ENCODE assay signal across 25 cellular contexts in genomic region chr3:50288387-50289007, GRCh38. TPM values are rescaled to one million over a fixed set of nuclear protein-coding genes. Genes with fewer than 3 reads are reported as not detected.
"Had no signal": no experiment of that assay in that cellular context is flagged by ENCODE, and none has a peak within 500 bp of the region (broad histone marks: within the 10 kb centered on the region; RNA-seq: fewer than 3 reads in every experiment).

No MANE protein-coding gene starts in this region.

- H3K4me3 ChIP-seq: dorsolateral prefrontal cortex, esophagus squamous epithelium, gastroesophageal sphincter, left lung, right lobe of liver, skin epidermis, tibial artery had no signal

- H3K27me3 ChIP-seq: dorsolateral prefrontal cortex, esophagus squamous epithelium, gastroesophageal sphincter, left lung, right lobe of liver, tibial artery had no signal

- H3K9me3 Mint-ChIP-seq: activated naive CD4-positive, alpha-beta T cell treated with anti-CD3 and anti-CD28 coated beads for 36 hours; activated T-cell treated with anti-CD3 and anti-CD28 coated beads, Interleukin-2, amount 50 U/mL, for 4 hours; activated T-helper 2 cell treated with anti-CD3 and anti-CD28 coated beads, Interferon-gamma antibody, Interleukin-2, Interleukin-4, amounts not matched to agents 10 μg/mL and 5 μg/mL and 100 μg/mL, durations not matched to agents 14 hours and 24 hours and 36 hours; brain; mesothelial cell of epicardium; naive thymus-derived CD8-positive, alpha-beta T cell; stimulated activated effector memory CD8-positive, alpha-beta T cell treated with anti-CD3 and anti-CD28 coated beads, Interleukin-12 subunit alpha, Interleukin-12 subunit beta, amount 100 ng/mL, for 72 hours; stimulated activated naive CD8-positive, alpha-beta T cell treated with anti-CD3 and anti-CD28 coated beads, Interleukin-15, amount 100 ng/mL, for 72 hours had no signal

- H3K36me3 Mint-ChIP-seq: brain had no signal

- H3K4me3 Mint-ChIP-seq: mesothelial cell of epicardium; stimulated activated effector memory CD8-positive, alpha-beta T cell treated with anti-CD3 and anti-CD28 coated beads, Interleukin-12 subunit alpha, Interleukin-12 subunit beta, amount 100 ng/mL, for 72 hours; stimulated activated naive CD8-positive, alpha-beta T cell treated with anti-CD3 and anti-CD28 coated beads, Interleukin-15, amount 100 ng/mL, for 72 hours had no signal

- DNase-seq: activated CD4-positive, alpha-beta T cell treated with anti-CD3 and anti-CD28 coated beads for 48 hours; activated naive CD4-positive, alpha-beta T cell treated with anti-CD3 and anti-CD28 coated beads for 36 hours; activated T-cell treated with anti-CD3 and anti-CD28 coated beads, Interleukin-2, amount 50 U/mL, for 4 hours; anterior cingulate cortex; caudate nucleus; dorsolateral prefrontal cortex; esophagus squamous epithelium; head of caudate nucleus; left lung; mammary epithelial cell; right lobe of liver; stimulated activated CD4-positive, alpha-beta T cell treated with anti-CD3 and anti-CD28 coated beads, Interleukin-2, amount 100 ng/mL, for 24 hours; stimulated activated naive CD8-positive, alpha-beta T cell treated with anti-CD3 and anti-CD28 coated beads, Interleukin-15, amount 100 ng/mL, for 72 hours; tibial artery had no signal

- H3K27ac Mint-ChIP-seq: activated naive CD4-positive, alpha-beta T cell treated with anti-CD3 and anti-CD28 coated beads for 36 hours; activated T-helper 2 cell treated with anti-CD3 and anti-CD28 coated beads, Interferon-gamma antibody, Interleukin-2, Interleukin-4, amounts not matched to agents 10 μg/mL and 5 μg/mL and 100 μg/mL, durations not matched to agents 14 hours and 24 hours and 36 hours; brain; mesothelial cell of epicardium; stimulated activated naive CD8-positive, alpha-beta T cell treated with anti-CD3 and anti-CD28 coated beads, Interleukin-15, amount 100 ng/mL, for 72 hours had no signal

- ATAC-seq: activated T-cell treated with anti-CD3 and anti-CD28 coated beads, Interleukin-2, amount 50 U/mL, for 4 hours; gastroesophageal sphincter; left lung; naive thymus-derived CD8-positive, alpha-beta T cell; right lobe of liver; SK-N-SH treated with all-trans-retinoic acid at 6 μM for 48 hours; stimulated activated effector memory CD8-positive, alpha-beta T cell treated with anti-CD3 and anti-CD28 coated beads, Interleukin-12 subunit alpha, Interleukin-12 subunit beta, amount 100 ng/mL, for 72 hours; stimulated activated naive CD8-positive, alpha-beta T cell treated with anti-CD3 and anti-CD28 coated beads, Interleukin-15, amount 100 ng/mL, for 72 hours had no signal

- H3K27me3 Mint-ChIP-seq: naive thymus-derived CD8-positive, alpha-beta T cell; stimulated activated naive CD8-positive, alpha-beta T cell treated with anti-CD3 and anti-CD28 coated beads, Interleukin-15, amount 100 ng/mL, for 72 hours had no signal

RNA-seq across cellular contexts. Expression of gene LSMEM2, which starts 9.6 kb away (rescaled TPM):
- total RNA-seq: activated naive CD4-positive, alpha-beta T cell treated with anti-CD3 and anti-CD28 coated beads for 36 hours; activated T-helper 2 cell treated with anti-CD3 and anti-CD28 coated beads, Interferon-gamma antibody, Interleukin-2, Interleukin-4, amounts not matched to agents 10 μg/mL and 5 μg/mL and 100 μg/mL, durations not matched to agents 14 hours and 24 hours and 36 hours; esophagus squamous epithelium; gastroesophageal sphincter; kidney epithelial cell; naive thymus-derived CD8-positive, alpha-beta T cell; right lobe of liver; T-helper 2 cell treated with Interferon-gamma antibody and Interleukin-4, amounts not matched to agents 100 ng/mL and 5 ng/mL, for 36 hours; ureter had no signal

RNA-seq across cellular contexts. Expression of gene HYAL1, which starts 14.9 kb away (rescaled TPM):
- total RNA-seq: activated naive CD4-positive, alpha-beta T cell treated with anti-CD3 and anti-CD28 coated beads for 36 hours; kidney epithelial cell had no signal
